In genomic region chrX:6679988-6680387, GRCh38 we compare ENCODE assay signal across 32 cellular contexts.
"Had no signal": no experiment of that assay in that cellular context is flagged by ENCODE, and none has a peak within 500 bp of the region (broad histone marks: within the 10 kb centered on the region; RNA-seq: fewer than 3 reads in every experiment).

No MANE protein-coding gene starts in this region.

- ATAC-seq: activated CD8-positive, alpha-beta T cell treated with anti-CD3 and anti-CD28 coated beads for 36 hours; activated naive CD4-positive, alpha-beta T cell treated with anti-CD3 and anti-CD28 coated beads, Interleukin-2, amount 50 U/mL, for 72 hours; activated naive CD8-positive, alpha-beta T cell treated with anti-CD3 and anti-CD28 coated beads, Interleukin-2, amount 50 U/mL, for 24 hours; activated T-cell treated with anti-CD3 and anti-CD28 coated beads, Interleukin-2, amount 50 U/mL, for 4 hours; activated T-cell treated with anti-CD3 and anti-CD28 coated beads, Interleukin-2, amount 50 U/mL, for 72 hours; activated T-helper 17 cell treated with anti-CD3 and anti-CD28 coated beads, Interleukin-2, amount 50 U/mL, for 72 hours had no signal

- H3K36me3 ChIP-seq: ascending aorta, cardiac muscle cell had no signal

- H3K9me3 ChIP-seq: ascending aorta had no signal

- FAIRE-seq: bronchial epithelial cell, TTC549 had no signal

- H3K4me1 ChIP-seq: ascending aorta had no signal

- H3K4me3 ChIP-seq: ascending aorta, cardiac muscle cell had no signal

- DNase-seq: activated B cell treated with CpG ODN at 0.5 μM for 24 hours; activated CD4-positive, alpha-beta memory T cell treated with anti-CD3 and anti-CD28 coated beads for 36 hours; activated CD4-positive, alpha-beta T cell treated with anti-CD3 and anti-CD28 coated beads for 4 hours; activated CD4-positive, alpha-beta T cell treated with anti-CD3 and anti-CD28 coated beads, Interleukin-2, amount 10 ng/mL, durations not matched to agents 24 days and 14 days; activated CD4-positive, alpha-beta T cell treated with anti-CD3 and anti-CD28 coated beads, Interleukin-2, amount 50 U/mL, for 1 hour; activated CD4-positive, alpha-beta T cell treated with anti-CD3 and anti-CD28 coated beads, Interleukin-2, amount 50 U/mL, for 4 hours; activated CD4-positive, CD25-positive, alpha-beta regulatory T cell treated with anti-CD3 and anti-CD28 coated beads, Interleukin-2, amount 50 U/mL, for 72 hours; activated CD8-positive, alpha-beta memory T cell treated with anti-CD3 and anti-CD28 coated beads, Interleukin-2, amount 50 U/mL, for 4 hours; activated CD8-positive, alpha-beta T cell treated with anti-CD3 and anti-CD28 coated beads for 36 hours; activated effector memory CD4-positive, alpha-beta T cell treated with anti-CD3 and anti-CD28 coated beads, Interleukin-2, amount 50 U/mL, for 16 hours; activated gamma-delta T cell treated with Interleukin-2 at 50 U/mL for 16 hours; activated naive CD4-positive, alpha-beta T cell; activated naive CD4-positive, alpha-beta T cell treated with anti-CD3 and anti-CD28 coated beads for 36 hours; activated naive CD4-positive, alpha-beta T cell treated with anti-CD3 and anti-CD28 coated beads, Interleukin-2, amount 50 U/mL, for 16 hours; activated naive CD8-positive, alpha-beta T cell treated with anti-CD3 and anti-CD28 coated beads, Interleukin-2, amount 10 ng/mL, durations not matched to agents 7 days and 5 days; activated naive CD8-positive, alpha-beta T cell treated with anti-CD3 and anti-CD28 coated beads, Interleukin-2, amount 50 U/mL, for 24 hours; activated T-cell treated with anti-CD3 and anti-CD28 coated beads for 4 hours; activated T-cell treated with anti-CD3 and anti-CD28 coated beads, Interleukin-2, amount 50 U/mL, for 1 hour; activated T-cell treated with anti-CD3 and anti-CD28 coated beads, Interleukin-2, amount 50 U/mL, for 4 hours; activated T-cell treated with anti-CD3 and anti-CD28 coated beads, Interleukin-2, amount 50 U/mL, for 72 hours; amygdala; anterior cingulate cortex; cerebellar nuclear complex; T-helper 1 cell; T-helper 2 cell; T-helper 9 cell had no signal
